ENCODE assay signal across 8 cellular contexts in the genomic region with DNA sequence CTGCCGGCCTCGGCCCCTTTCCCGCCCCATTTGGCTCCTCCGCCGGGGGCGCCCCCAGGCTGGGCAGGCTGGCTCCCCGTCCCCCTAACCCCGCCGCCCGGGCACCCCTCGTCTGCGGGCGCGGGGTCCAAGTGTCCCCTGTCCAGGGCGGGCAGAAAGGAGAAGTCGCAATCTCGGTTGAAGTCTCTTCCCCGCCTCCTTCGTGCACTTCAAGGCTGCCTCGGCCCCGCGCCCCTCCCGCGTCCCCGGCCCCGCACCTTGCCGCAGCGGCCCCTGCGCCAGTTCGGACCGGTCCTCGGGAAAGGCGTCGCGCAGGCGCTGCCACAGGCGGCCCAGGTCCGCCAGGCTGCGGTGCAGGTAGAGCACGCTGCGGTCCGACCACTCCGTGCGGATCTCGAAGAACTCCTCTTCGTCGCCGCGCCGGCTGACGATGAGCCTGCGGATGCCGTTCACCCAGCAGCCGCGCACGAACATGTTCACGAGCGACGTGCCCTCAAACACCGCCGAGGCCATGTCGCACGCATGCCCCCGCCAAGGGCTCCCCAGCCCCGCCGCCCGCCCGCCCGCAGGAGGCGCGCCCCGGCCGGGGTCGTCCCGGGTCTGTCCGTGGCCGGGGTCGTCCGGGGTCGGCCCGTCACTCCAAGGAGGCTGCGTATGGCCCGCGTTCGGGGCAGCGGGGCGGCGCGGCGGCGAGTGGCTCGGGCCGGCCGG. TPM values are rescaled to one million over a fixed set of nuclear protein-coding genes. Genes with fewer than 3 reads are reported as not detected.
DNase-seq lines count a peak whose midpoint lies in the region; ATAC-seq, FAIRE-seq and TF ChIP-seq lines count a peak whose summit lies in the region.

Gene PXDC1, minus strand, starts transcription at position 695 of the 711 bp plus-strand sequence. Its CDS starts 182 bp downstream, at position 513.

- POLR2A ChIA-PET in HepG2 (lab: Yijun Ruan, JAX) = interaction anchor here (1.0 to 3.3 kb wide), 11 partner anchors 7 to 163 kb away, joined by 3 to 37 read pairs (median 8); no protein-coding TSS in a partner anchor

- H3K27ac ChIP-seq in Peyer's patch (peak within 1 kb of the TSS; percentile 90 to 96 (median 94)), HepG2 (ENCODE audit: extremely low read length, insufficient read depth, low read length) (peak within 1 kb of the TSS; percentile 78)

- H3K9me3 ChIP-seq in Peyer's patch (no peaks in the 10 kb centered on the region), HepG2 (ENCODE audit: low read length) (no peaks in the 10 kb centered on the region)

- DNase-seq in D341Med (ENCODE audit: low spot score) (peak; percentile 79), Peyer's patch (peak in 1 of 3 donors; percentile 57), HepG2 (ENCODE audit: low spot score) (no peak), GDM1 (lab: John Stamatoyannopoulos, UW) (no peak)
- peak; percentile 30 for DNase-seq in central memory CD4-positive, alpha-beta T cell
- peak; percentile 18 for DNase-seq in stimulated activated naive CD4-positive, alpha-beta T cell treated with Interleukin-2 at 50 U/mL for 16 hours (lab: John Stamatoyannopoulos, UW)

- CTCF ChIA-PET in HepG2 (lab: Yijun Ruan, JAX; ENCODE audit: low intra/inter-chr PET ratio, low total read pairs) = no interaction called here

- peak within 1 kb of the TSS; percentile 85 for H3K9ac ChIP-seq in HepG2 (ENCODE audit: insufficient read depth, low read depth, low read length)

- BruUV-seq in HepG2 (replicated peaks; lab: Mats Ljungman, UMichigan) = TSS peak; percentile 8

- no peaks in the 10 kb centered on the region for H3K27me3 ChIP-seq in Peyer's patch
- H3K27me3 ChIP-seq in HepG2 (ENCODE audit: control insufficient read depth in 1 of 2, insufficient read depth in 2 of 2, low read length in 2 of 2) = no peaks in the 10 kb centered on the region

- H3K4me2 ChIP-seq in HepG2 (ENCODE audit: low read depth, low read length) = peak within 1 kb of the TSS; percentile 93

- peaks cover 0 to 29% (median 24%) of the 10 kb centered on the region in 4 donors for H3K4me1 ChIP-seq in Peyer's patch
- H3K4me1 ChIP-seq in HepG2 (ENCODE audit: insufficient read depth, low read length) = peaks cover 70% of the 10 kb centered on the region

- TF ChIP-seq POLR2A in Peyer's patch (IDR thresholded peaks at IDR 0.05) (peak in 1 of 2 donors; percentile 70), HepG2 (IDR thresholded peaks at IDR 0.05; ENCODE audit: insufficient read depth in 1 of 2, low read depth in 2 of 2, low read length in 2 of 2) (0 out of 4 replicates have a peak, but pooled peaks of 1 of the 2 experiments have one; percentile 14)

- no peak for FAIRE-seq in HepG2 (lab: Jason Lieb, UNC)

- in situ Hi-C loops in HepG2 (cut with HindIII; ENCODE audit: extremely low pct_ligation_motif_present, low pct_unique_long_range_greater_than_20kb) = loop anchor here (5.0 kb wide), 1 partner anchor 36 kb away; no protein-coding TSS in a partner anchor

- H3K36me3 ChIP-seq in Peyer's patch (no peaks in the 10 kb centered on the region), HepG2 (replicated peaks in 1 of 2; ENCODE audit: control insufficient read depth in 1 of 2, insufficient read depth in 2 of 2, low read length in 2 of 2) (peaks cover 4 to 8% of the 10 kb centered on the region in 2 experiments; a peak in 2 of 5 replicates)

- no peak for TF ChIP-seq EP300 in HepG2 (IDR thresholded peaks at IDR 0.05; ENCODE audit: low read depth in 2 of 2, low read length in 2 of 2)
- 0 out of 2 replicates have a peak, but pooled peaks have one; percentile 26 for TF ChIP-seq EP300 in HepG2 (CRISPR knock-in tag; IDR thresholded peaks at IDR 0.05; ENCODE audit: borderline replicate concordance)

- H3K4me3 ChIP-seq in Peyer's patch = peak within 1 kb of the TSS; percentile 58 to 85 (median 77)
- peak within 1 kb of the TSS; percentile 71 to 81 (median 76) for H3K4me3 ChIP-seq in HepG2 (replicated peaks in 1 of 3; ENCODE audit: insufficient read depth in 1 of 3, low read depth in 2 of 3, low read length in 3 of 3)

- 2% methylated on average over 29 of the region's 94 CpGs for WGBS in HepG2 (ENCODE audit: low lambda C conversion rate)

- intact Hi-C loops in HepG2 (cut with micrococcal nuclease; ENCODE audit: unreplicated experiment) = loop anchor here (5.0 kb wide), 1 partner anchor 56 kb away; no protein-coding TSS in a partner anchor

- TF ChIP-seq RAD21 in HepG2 (CRISPR knock-in tag; IDR thresholded peaks at IDR 0.05) = no peak

- ATAC-seq in GM21825 (IDR thresholded peaks at IDR 0.05; ENCODE audit: unreplicated experiment) = peak; percentile 10
- ATAC-seq in HepG2 = peak; percentile 15
- ATAC-seq in HG03457 (IDR thresholded peaks at IDR 0.05; ENCODE audit: unreplicated experiment) = no peak

- no peak for TF ChIP-seq CTCF in Peyer's patch (IDR thresholded peaks at IDR 0.05)
- 0 out of 2 replicates have a peak, but pooled peaks have one; percentile 10 for TF ChIP-seq CTCF in HepG2 (CRISPR knock-in tag; IDR thresholded peaks at IDR 0.05)

- H2AFZ ChIP-seq in HepG2 (ENCODE audit: low read length) = no peak within 1 kb of the TSS

- peaks cover 30% of the 10 kb centered on the region for H4K20me1 ChIP-seq in HepG2 (ENCODE audit: insufficient read depth, low read length)

- peaks cover 48% of the 10 kb centered on the region for H3K79me2 ChIP-seq in HepG2 (ENCODE audit: insufficient read depth, low read length)

TF ChIP-seq in HepG2, 621 proteins besides CTCF, POLR2A, EP300 and RAD21 (continues in another document):
- TF ChIP-seq HOXA5 (CRISPR knock-in tag; IDR thresholded peaks at IDR 0.05) (no peak), ZNF326 (CRISPR knock-in tag; IDR thresholded peaks at IDR 0.05; ENCODE audit: borderline replicate concordance) (no peak), NONO (IDR thresholded peaks at IDR 0.05) (no peak), NONO (CRISPR knock-in tag; conservative IDR thresholded peaks at IDR 0.05) (no peak), ZNF432 (CRISPR knock-in tag; IDR thresholded peaks at IDR 0.05; ENCODE audit: borderline replicate concordance) (no peak), HDAC1 (CRISPR knock-in tag; IDR thresholded peaks at IDR 0.05) (peak; percentile 26; the same call in 1 of the 2 replicates), ZNF431 (CRISPR knock-in tag; IDR thresholded peaks at IDR 0.05; ENCODE audit: borderline replicate concordance, low read depth) (peak; percentile 57; the same call in 1 of the 2 replicates), ZNF260 (CRISPR knock-in tag; IDR thresholded peaks at IDR 0.05; ENCODE audit: borderline replicate concordance, low read depth) (no peak), ZNF484 (CRISPR knock-in tag; IDR thresholded peaks at IDR 0.05; ENCODE audit: borderline replicate concordance, low read depth) (0 out of 2 replicates have a peak, but pooled peaks have one; percentile 32), ZBTB1 (CRISPR knock-in tag; IDR thresholded peaks at IDR 0.05; ENCODE audit: borderline replicate concordance) (no peak), TCF7L2 (IDR thresholded peaks at IDR 0.05; ENCODE audit: low read depth, low read length) (no peak), TEAD3 (CRISPR knock-in tag; optimal IDR thresholded peaks at IDR 0.05; ENCODE audit: borderline replicate concordance) (no peak)
- TF ChIP-seq, protein P1, sequence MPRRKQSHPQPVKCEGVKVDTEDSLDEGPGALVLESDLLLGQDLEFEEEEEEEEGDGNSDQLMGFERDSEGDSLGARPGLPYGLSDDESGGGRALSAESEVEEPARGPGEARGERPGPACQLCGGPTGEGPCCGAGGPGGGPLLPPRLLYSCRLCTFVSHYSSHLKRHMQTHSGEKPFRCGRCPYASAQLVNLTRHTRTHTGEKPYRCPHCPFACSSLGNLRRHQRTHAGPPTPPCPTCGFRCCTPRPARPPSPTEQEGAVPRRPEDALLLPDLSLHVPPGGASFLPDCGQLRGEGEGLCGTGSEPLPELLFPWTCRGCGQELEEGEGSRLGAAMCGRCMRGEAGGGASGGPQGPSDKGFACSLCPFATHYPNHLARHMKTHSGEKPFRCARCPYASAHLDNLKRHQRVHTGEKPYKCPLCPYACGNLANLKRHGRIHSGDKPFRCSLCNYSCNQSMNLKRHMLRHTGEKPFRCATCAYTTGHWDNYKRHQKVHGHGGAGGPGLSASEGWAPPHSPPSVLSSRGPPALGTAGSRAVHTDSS (CRISPR knock-in tag; conservative IDR thresholded peaks at IDR 0.05) = no peak

RNA-seq across cellular contexts. Expression of gene PXDC1, which starts in this region (rescaled TPM):
- total RNA-seq in Peyer's patch (10 to 100 TPM; 35.5 to 69.4 (median 61.1) TPM), HepG2 (2016; rRNA removed; fragmentation: Illumina TruSeq; extraction: Trizol) (28.6 and 32.4 TPM in 2 replicates)
- 21.2 and 24.5 TPM in 2 replicates for total RNA-seq in HepG2 (2016; cell fraction: cytosol; rRNA removed; fragmentation: Illumina TruSeq; extraction: Trizol; ENCODE audit: low read depth)
- 22.4 and 30.7 TPM in 2 replicates for total RNA-seq in HepG2 (2016; cell fraction: insoluble cytoplasmic fraction; rRNA removed; fragmentation: Illumina TruSeq; extraction: Trizol)
- total RNA-seq in HepG2 (2016; cell fraction: membrane; rRNA removed; fragmentation: Illumina TruSeq; extraction: Trizol) = 51.6 and 61.1 TPM in 2 replicates
- 21.9 and 23.1 TPM in 2 replicates for total RNA-seq in HepG2 (2016; cell fraction: nucleus; rRNA removed; fragmentation: Illumina TruSeq; extraction: Trizol)
- 34.7 and 36.2 TPM in 2 replicates for polyA plus RNA-seq in HepG2 (2011; rRNA removed)
- 22.9 and 28.7 TPM in 2 replicates for polyA plus RNA-seq in HepG2 (2011; cell fraction: cytosol; rRNA removed)
- 25.6 and 30.8 TPM in 2 replicates for polyA plus RNA-seq in HepG2 (2011; cell fraction: nucleus; rRNA removed)
- 41.2 and 50.7 TPM in 2 replicates for polyA plus RNA-seq in HepG2 (2012)
- polyA plus RNA-seq in HepG2 (2016; cell fraction: cytosol; fragmentation: Illumina TruSeq; extraction: Trizol; ENCODE audit: low read depth) = 23.8 and 29.3 TPM in 2 replicates
- polyA plus RNA-seq in HepG2 (2016; cell fraction: insoluble cytoplasmic fraction; fragmentation: Illumina TruSeq; extraction: Trizol; ENCODE audit: low read depth) = 31.8 and 38.3 TPM in 2 replicates
- 53.7 and 59.4 TPM in 2 replicates for polyA plus RNA-seq in HepG2 (2016; cell fraction: membrane; fragmentation: Illumina TruSeq; extraction: Trizol; ENCODE audit: low read depth)
- polyA plus RNA-seq in HepG2 (2016; cell fraction: nucleus; fragmentation: Illumina TruSeq; extraction: Trizol; ENCODE audit: insufficient read depth, low read depth) = 39.1 and 43.2 TPM in 2 replicates
- 3.0 and 49.7 TPM in 2 replicates for polyA minus RNA-seq in HepG2 (2011; rRNA and poly(A)+ RNA removed; ENCODE audit: low replicate concordance)
- polyA minus RNA-seq in HepG2 (2011; cell fraction: cytosol; rRNA and poly(A)+ RNA removed) = 24.8 and 27.3 TPM in 2 replicates
- 11.2 and 12.4 TPM in 2 replicates for polyA minus RNA-seq in HepG2 (2011; cell fraction: nucleus; rRNA and poly(A)+ RNA removed)

Comparison
In these comparisons a context has a peak if more than half of its experiments do, and no peak if none do; other contexts are left out.
1. DNase-seq: peak in D341Med (single experiment), central memory CD4-positive, alpha-beta T cell (single experiment) and stimulated activated naive CD4-positive, alpha-beta T cell treated with Interleukin-2 at 50 U/mL for 16 hours (single experiment); none in HepG2 (single experiment) and GDM1 (single experiment).